23 cellular contexts compared by ENCODE assay signal in genomic region chr6:110068592-110068967, GRCh38.
"Had no signal": no experiment of that assay in that cellular context is flagged by ENCODE, and none has a peak within 500 bp of the region (broad histone marks: within the 10 kb centered on the region; RNA-seq: fewer than 3 reads in every experiment).

No MANE protein-coding gene starts in this region.

- H3K4me3 ChIP-seq: gastrocnemius medialis, hepatocyte, left lung, lower lobe of right lung, psoas muscle, right lobe of liver, suprapubic skin, transverse colon, upper lobe of right lung, uterus had no signal

- H3K4me1 ChIP-seq: gastrocnemius medialis, left lung, lower lobe of right lung, psoas muscle, right lobe of liver, suprapubic skin, transverse colon, upper lobe of right lung, uterus had no signal

- H3K36me3 ChIP-seq: gastrocnemius medialis, left lung, lower lobe of right lung, right lobe of liver, suprapubic skin, transverse colon, upper lobe of right lung, uterus had no signal

- H3K27me3 ChIP-seq: gastrocnemius medialis, hepatocyte, left lung, right lobe of liver, uterus had no signal

- FAIRE-seq: endometrium, small intestine had no signal

- DNase-seq: cortex of kidney; effector memory CD8-positive, alpha-beta T cell; foreskin fibroblast; gastrocnemius medialis; left cardiac atrium; left lung; lower lobe of right lung; naive thymus-derived CD8-positive, alpha-beta T cell; nephron progenitor cell; psoas muscle; right lobe of liver; small intestine; stimulated activated CD4-positive, alpha-beta T cell treated with anti-CD3 and anti-CD28 coated beads, Interleukin-15, amount 100 ng/mL, for 24 hours; stimulated activated CD4-positive, alpha-beta T cell treated with anti-CD3 and anti-CD28 coated beads, Interleukin-4, amount 100 ng/mL, for 1 hour; stimulated activated CD8-positive, alpha-beta memory T cell treated with anti-CD3 and anti-CD28 coated beads, Interleukin-4, amount 100 ng/mL, for 48 hours; stimulated activated naive CD4-positive, alpha-beta T cell; stimulated activated naive CD8-positive, alpha-beta T cell treated with anti-CD3 and anti-CD28 coated beads, Interleukin-15, amount 100 ng/mL, for 72 hours; transverse colon; upper lobe of right lung; uterus had no signal

- ATAC-seq: effector memory CD8-positive, alpha-beta T cell; gastrocnemius medialis; left lung; lower lobe of right lung; naive thymus-derived CD8-positive, alpha-beta T cell; psoas muscle; right lobe of liver; stimulated activated naive CD8-positive, alpha-beta T cell treated with anti-CD3 and anti-CD28 coated beads, Interleukin-15, amount 100 ng/mL, for 72 hours; upper lobe of right lung had no signal

- H3K27ac ChIP-seq: gastrocnemius medialis, hepatocyte, left lung, lower lobe of right lung, psoas muscle, right lobe of liver, suprapubic skin, transverse colon, upper lobe of right lung, uterus had no signal

- H3K9me3 ChIP-seq: gastrocnemius medialis, left lung, lower lobe of right lung, psoas muscle, right lobe of liver, suprapubic skin, transverse colon, upper lobe of right lung, uterus had no signal
